ENCODE assay signal across 8 cellular contexts in genomic region chr9:33164138-33164809, GRCh38. TPM values are rescaled to one million over a fixed set of nuclear protein-coding genes. Genes with fewer than 3 reads are reported as not detected.
DNase-seq lines count a peak whose midpoint lies in the region; ATAC-seq and TF ChIP-seq lines count a peak whose summit lies in the region.

No MANE protein-coding gene starts in this region.

- H3K4me1 ChIP-seq in DND-41 (ENCODE audit: insufficient read depth, low read length) (peaks cover 50% of the 10 kb centered on the region), Peyer's patch (peaks cover 29 to 65% (median 45%) of the 10 kb centered on the region in 4 donors), fibroblast of lung (ENCODE audit: control insufficient read depth, extremely low read depth, insufficient read depth, low read length) (peaks cover 42% of the 10 kb centered on the region), skeletal muscle tissue (ENCODE audit: control insufficient read depth in 3 of 3, insufficient read depth in 3 of 3, low read length in 3 of 3) (peaks cover 63 to 77% (median 72%) of the 10 kb centered on the region in 3 donors), Karpas-422 (ENCODE audit: low read length) (peaks cover 42% of the 10 kb centered on the region)

- H3K4me3 ChIP-seq in DND-41 (ENCODE audit: low read depth in 1 of 2, low read length in 2 of 2) (peak overlapping the region in 1 of 2 experiments; percentile 16; a peak in 1 of 4 replicates), Peyer's patch (peak overlapping the region; percentile 1 to 99 (median 58)), fibroblast of lung (replicated peaks in 1 of 4; ENCODE audit: control extremely low read depth in 1 of 4, insufficient read depth in 1 of 4, low read depth in 3 of 4, low read length in 4 of 4) (peak overlapping the region; percentile 33 to 98 (median 84)), skeletal muscle tissue (ENCODE audit: low read length in 3 of 3) (peak overlapping the region; percentile 37 to 93 (median 44)), Karpas-422 (ENCODE audit: low read length) (no peak overlapping the region), H7 (ENCODE audit: insufficient read depth, low read depth, low read length) (no peak overlapping the region)

- H3K36me3 ChIP-seq in DND-41 (ENCODE audit: insufficient read depth, low read length) (no peaks in the 10 kb centered on the region; the same call in 1 of the 2 replicates), Peyer's patch (no peaks in the 10 kb centered on the region), fibroblast of lung (ENCODE audit: control insufficient read depth, insufficient read depth, low read length) (no peaks in the 10 kb centered on the region), skeletal muscle tissue (ENCODE audit: control insufficient read depth in 3 of 3, insufficient read depth in 3 of 3, low read length in 3 of 3) (no peaks in the 10 kb centered on the region), Karpas-422 (ENCODE audit: insufficient read depth, low read length) (no peaks in the 10 kb centered on the region), H7 (replicated peaks; ENCODE audit: control insufficient read depth, insufficient read depth, low read length) (no peaks in the 10 kb centered on the region)

- H3K9me3 ChIP-seq in DND-41 (ENCODE audit: insufficient read depth, low read length, severe bottlenecking) (no peaks in the 10 kb centered on the region), Peyer's patch (no peaks in the 10 kb centered on the region), fibroblast of lung (ENCODE audit: control insufficient read depth, insufficient read depth, low read depth, low read length) (no peaks in the 10 kb centered on the region), skeletal muscle tissue (ENCODE audit: control insufficient read depth in 3 of 3, low read length in 3 of 3) (no peaks in the 10 kb centered on the region), Karpas-422 (ENCODE audit: low read length) (no peaks in the 10 kb centered on the region)

- no peak overlapping the region for H3K9ac ChIP-seq in DND-41 (ENCODE audit: low read depth, low read length)
- H3K9ac ChIP-seq in fibroblast of lung (ENCODE audit: insufficient read depth, low read length), result no peak overlapping the region
- peak overlapping the region; percentile 45 to 94 (median 69) for H3K9ac ChIP-seq in skeletal muscle tissue (ENCODE audit: low read depth in 1 of 3, low read length in 3 of 3)
- no peak overlapping the region for H3K9ac ChIP-seq in Karpas-422 (ENCODE audit: low read length)

- ATAC-seq in DND-41 (ENCODE audit: insufficient read depth, low read depth) (no peak), GM21526 (IDR thresholded peaks at IDR 0.05; ENCODE audit: low FRiP score, unreplicated experiment) (peak; percentile 14)

- peak; percentile 44 for DNase-seq in DND-41
- peak in 2 of 3 donors; percentile 60 to 69 for DNase-seq in Peyer's patch
- DNase-seq in fibroblast of lung (ENCODE audit: low read depth in 2 of 2), result no peak
- no peak for DNase-seq in COLO829 (ENCODE audit: low spot score)
- DNase-seq in Karpas-422, result no peak
- DNase-seq in H7, result no peak

- H3K27ac ChIP-seq in DND-41 (ENCODE audit: low read length) (no peak overlapping the region), Peyer's patch (peak overlapping the region; percentile 85 to 98 (median 92)), fibroblast of lung (ENCODE audit: insufficient read depth, low read length) (peak overlapping the region; percentile 37), skeletal muscle tissue (ENCODE audit: low read depth, low read length) (peak overlapping the region; percentile 97), Karpas-422 (ENCODE audit: low read length) (no peak overlapping the region)

- no peaks in the 10 kb centered on the region for H3K27me3 ChIP-seq in DND-41 (ENCODE audit: insufficient read depth, low read length, poor library complexity)
- no peaks in the 10 kb centered on the region for H3K27me3 ChIP-seq in Peyer's patch
- no peaks in the 10 kb centered on the region for H3K27me3 ChIP-seq in fibroblast of lung (ENCODE audit: control insufficient read depth, insufficient read depth, low read length)
- no peaks in the 10 kb centered on the region for H3K27me3 ChIP-seq in skeletal muscle tissue (ENCODE audit: control insufficient read depth in 3 of 3, insufficient read depth in 3 of 3, low read length in 3 of 3)
- no peaks in the 10 kb centered on the region for H3K27me3 ChIP-seq in Karpas-422 (ENCODE audit: low read length)
- H3K27me3 ChIP-seq in H7 (ENCODE audit: control insufficient read depth, insufficient read depth, low read length), result peaks cover 10% of the 10 kb centered on the region

- TF ChIP-seq POLR2A in Peyer's patch (IDR thresholded peaks at IDR 0.05), result peak in 1 of 2 donors; percentile 33

- no peaks in the 10 kb centered on the region for H3K9me2 ChIP-seq in Karpas-422 (replicated peaks; ENCODE audit: insufficient read depth, low read length)

- TF ChIP-seq CTCF in DND-41 (IDR thresholded peaks at IDR 0.05; ENCODE audit: borderline replicate concordance, extremely low read depth, low read length, poor library complexity, severe bottlenecking) (no peak), Peyer's patch (IDR thresholded peaks at IDR 0.05) (no peak), fibroblast of lung (conservative IDR thresholded peaks at IDR 0.05 in 1 of 2, IDR thresholded peaks at IDR 0.05 in 1 of 2; ENCODE audit: low read depth in 1 of 2, low read length in 2 of 2) (no peak)

- peaks cover 26% of the 10 kb centered on the region; the same call in 1 of the 2 replicates for H4K20me1 ChIP-seq in DND-41 (ENCODE audit: insufficient read depth, low read length)
- H4K20me1 ChIP-seq in fibroblast of lung (ENCODE audit: control insufficient read depth, extremely low read depth, insufficient read depth, low read length), result no peaks in the 10 kb centered on the region
- peaks cover 20% of the 10 kb centered on the region; the same call in 1 of the 2 replicates for H4K20me1 ChIP-seq in Karpas-422 (ENCODE audit: insufficient read depth, low read depth, low read length)

- H3K4me2 ChIP-seq in DND-41 (ENCODE audit: insufficient read depth, low read length) (peak overlapping the region; percentile 72; the same call in 1 of the 2 replicates), fibroblast of lung (ENCODE audit: extremely low read depth, insufficient read depth, low read length) (peak overlapping the region; percentile 97), Karpas-422 (ENCODE audit: low read depth, low read length, poor library complexity, severe bottlenecking) (no peak overlapping the region)

- H3K79me2 ChIP-seq in DND-41 (ENCODE audit: insufficient read depth, low read length) (peaks cover 57% of the 10 kb centered on the region), fibroblast of lung (ENCODE audit: control insufficient read depth, insufficient read depth, low read length) (peaks cover 71% of the 10 kb centered on the region), Karpas-422 (ENCODE audit: low read length) (no peaks in the 10 kb centered on the region)

- no peak overlapping the region for H2AFZ ChIP-seq in DND-41 (ENCODE audit: low read depth, low read length)
- H2AFZ ChIP-seq in fibroblast of lung (ENCODE audit: low read length), result no peak overlapping the region
- no peak overlapping the region for H2AFZ ChIP-seq in Karpas-422 (ENCODE audit: low read length)

RNA-seq across cellular contexts. Expression of gene B4GALT1, which starts 2.9 kb away (rescaled TPM):
- total RNA-seq in Peyer's patch (10 to 100 TPM; 26.4 to 65.3 (median 44.1) TPM), fibroblast of lung (18.2 and 24.1 TPM in 2 replicates), skeletal muscle tissue (14.1 TPM)
- 51.9 and 64.8 TPM in 2 replicates for polyA plus RNA-seq in fibroblast of lung
- polyA plus RNA-seq in fibroblast of lung (2012), result 51.1 and 64.0 TPM in 2 replicates
- 125 and 129 TPM in 2 replicates for polyA minus RNA-seq in fibroblast of lung (ENCODE audit: low replicate concordance)
- 4.0 and 6.9 TPM in 2 replicates for total RNA-seq in Karpas-422 (2014; rRNA removed; shearing (Covaris generic); ENCODE audit: low replicate concordance)
- total RNA-seq in H7 (2014; rRNA removed; shearing (Covaris generic)), result 5.5 and 6.7 TPM in 2 replicates

Comparison
In these comparisons a context has a peak if more than half of its experiments do, and no peak if none do; other contexts are left out.
1. DNase-seq: peak in DND-41 (single experiment) and Peyer's patch (2 of 3); none in fibroblast of lung (0 of 2), COLO829 (single experiment), Karpas-422 (single experiment) and H7 (single experiment).
2. H3K27ac ChIP-seq: peak in Peyer's patch (4 of 4), fibroblast of lung (single experiment) and skeletal muscle tissue (single experiment); none in DND-41 (single experiment) and Karpas-422 (single experiment).
3. H3K4me3 ChIP-seq: peak in Peyer's patch (4 of 4), fibroblast of lung (4 of 4) and skeletal muscle tissue (3 of 3); none in Karpas-422 (single experiment) and H7 (single experiment).
4. H3K9ac ChIP-seq: peak in skeletal muscle tissue (3 of 3); none in DND-41 (single experiment), fibroblast of lung (single experiment) and Karpas-422 (single experiment).